In the genomic region with DNA sequence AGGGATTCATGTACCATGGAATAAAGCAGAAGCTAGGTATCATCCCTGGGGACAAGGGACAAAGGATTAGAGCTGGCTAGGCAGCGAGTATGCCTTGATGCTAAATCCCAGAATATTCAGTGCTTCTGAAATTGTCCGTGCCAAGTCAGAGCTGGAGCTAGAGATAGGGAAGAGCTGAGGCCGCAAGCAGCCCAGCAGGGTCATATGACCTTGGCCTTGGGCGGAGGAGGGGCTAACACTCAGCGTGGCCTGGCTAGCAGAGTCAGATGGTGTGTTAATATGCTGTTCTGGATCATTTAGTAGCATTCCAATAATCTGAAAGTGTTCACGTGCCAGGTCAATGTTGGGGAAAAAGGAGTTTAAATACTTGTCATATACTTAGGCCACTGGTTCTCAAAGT, we compare ENCODE assay signal across 17 cellular contexts.
A peak's percentile ranks its signal among the peaks of the same experiment; 100 is the strongest.
DNase-seq lines count a peak whose midpoint lies in the region; ATAC-seq and TF ChIP-seq lines count a peak whose summit lies in the region.
"Had no signal": no experiment of that assay in that cellular context is flagged by ENCODE, and none has a peak within 500 bp of the region (broad histone marks: within the 10 kb centered on the region; RNA-seq: fewer than 3 reads in every experiment).

No MANE protein-coding gene starts in this region.

- TF ChIP-seq POLR2A in esophagus muscularis mucosa (IDR thresholded peaks at IDR 0.05; ENCODE audit: low read depth) = no peak

- intact Hi-C loops in esophagus muscularis mucosa (cut with DNase I) = no loop called here

- TF ChIP-seq EP300 in esophagus muscularis mucosa (IDR thresholded peaks at IDR 0.05) = no peak

- 89% methylated on average over 6 of the region's 6 CpGs for WGBS in esophagus muscularis mucosa

- no peaks in the 10 kb centered on the region for H3K4me1 ChIP-seq in esophagus muscularis mucosa
- H3K4me1 ChIP-seq: HAP-1 had no signal

- no peak overlapping the region for H3K4me3 ChIP-seq in esophagus muscularis mucosa
- H3K4me3 ChIP-seq: BLaER1, HAP-1 had no signal

- TF ChIP-seq CTCF in esophagus muscularis mucosa (IDR thresholded peaks at IDR 0.05) = no peak

- no peaks in the 10 kb centered on the region for H3K27me3 ChIP-seq in esophagus muscularis mucosa
- H3K27me3 ChIP-seq: BLaER1 had no signal

- DNase-seq in NCI-H82 (lab: John Stamatoyannopoulos, UW) (peak; percentile 44), NCI-H82 treated with DMSO at 0.1 percent for 48 hours (lab: John Stamatoyannopoulos, UW; ENCODE audit: unreplicated experiment) (no peak), D341Med (ENCODE audit: low spot score) (peak; percentile 26), esophagus muscularis mucosa (ENCODE audit: extremely low spot score) (peak; percentile 88), NCI-H1694 treated with DMSO at 0.1 percent for 48 hours (lab: John Stamatoyannopoulos, UW) (no peak)
- DNase-seq: CD4-positive, CD25-positive, alpha-beta regulatory T cell; CD8-positive, alpha-beta memory T cell; DMS53; DMS79 treated with DMSO at 0.1 percent for 48 hours; GF-D8; GOT3; HFFc6 had no signal

- H3K27ac ChIP-seq in esophagus muscularis mucosa (replicated peaks in 1 of 4) = no peak overlapping the region
- H3K27ac ChIP-seq: 22Rv1, BLaER1, C4-2B had no signal

- no peaks in the 10 kb centered on the region for H3K36me3 ChIP-seq in esophagus muscularis mucosa
- H3K36me3 ChIP-seq: BLaER1, HAP-1 had no signal

- H3K9me3 ChIP-seq in esophagus muscularis mucosa = no peaks in the 10 kb centered on the region
- H3K9me3 ChIP-seq: BLaER1, HAP-1 had no signal

- no peak for ATAC-seq in GM19324 (IDR thresholded peaks at IDR 0.05; ENCODE audit: low FRiP score, unreplicated experiment)

Comparison
In these comparisons a context has a peak if more than half of its experiments do, and no peak if none do; other contexts are left out.
1. DNase-seq: peak in NCI-H82 (single experiment), D341Med (single experiment) and esophagus muscularis mucosa (single experiment); none in NCI-H82 treated with DMSO at 0.1 percent for 48 hours (single experiment) and NCI-H1694 treated with DMSO at 0.1 percent for 48 hours (single experiment).